8 cellular contexts compared by ENCODE assay signal in the genomic region with DNA sequence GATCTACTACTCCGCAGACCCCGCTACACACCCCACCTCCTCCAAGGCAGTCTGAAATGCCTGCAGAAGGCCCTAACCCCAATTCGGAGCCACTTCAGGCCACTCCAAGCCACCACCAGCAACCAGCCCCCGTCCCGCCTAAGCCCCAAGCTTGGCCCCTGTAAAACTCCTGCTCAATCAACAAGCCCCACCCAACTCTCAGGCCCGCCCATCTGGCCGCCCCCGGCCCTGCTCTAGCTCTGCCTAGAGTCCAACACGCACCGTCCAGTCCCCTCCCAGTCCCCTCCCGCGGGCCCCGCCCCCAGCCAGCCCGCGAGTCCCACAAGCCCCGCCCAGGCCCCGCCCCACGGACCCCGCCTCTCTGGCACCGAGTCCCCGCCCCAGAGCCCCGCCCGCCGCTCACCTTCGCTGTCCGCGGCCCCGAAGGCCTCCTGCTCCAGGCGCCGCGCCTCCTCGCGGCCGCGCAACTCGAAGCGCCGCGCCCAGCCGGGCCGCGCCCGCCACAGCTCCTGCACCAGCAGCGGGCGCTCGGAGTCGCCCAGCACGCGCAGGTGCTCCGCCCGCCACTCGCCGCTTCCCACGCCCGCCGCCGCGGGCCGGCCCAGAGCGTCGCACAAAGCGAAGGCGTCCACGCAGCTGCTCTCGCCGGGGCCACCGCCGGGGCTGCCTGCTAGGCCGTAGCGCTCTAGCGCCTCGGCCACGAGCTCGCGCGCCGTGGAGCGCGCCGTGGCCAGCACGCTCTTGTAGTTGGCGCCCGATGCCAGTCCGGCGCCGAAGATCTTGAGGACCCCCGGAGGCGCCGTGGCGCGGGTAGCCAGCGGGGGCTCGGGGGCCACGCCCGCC. TPM values are rescaled to one million over a fixed set of nuclear protein-coding genes. Genes with fewer than 3 reads are reported as not detected.
DNase-seq lines count a peak whose midpoint lies in the region; ATAC-seq and TF ChIP-seq lines count a peak whose summit lies in the region.

No MANE protein-coding gene starts in this region.

- H3K27ac ChIP-seq in heart right ventricle = peak overlapping the region; percentile 81 to 97 (median 94)
- H3K27ac ChIP-seq in transverse colon = peak overlapping the region; percentile 68 to 75 (median 69)

- in situ Hi-C loops in HAP-1 (cut with MboI; ENCODE audit: low sequenced_read_pairs) = no loop called here
- in situ Hi-C loops in transverse colon (cut with MboI; ENCODE audit: low pct_ligation_motif_present in 1 of 4, low pct_unique_long_range_greater_than_20kb in 1 of 4, low sequenced_read_pairs in 3 of 4) = no loop called here

- H3K9me3 ChIP-seq in HAP-1 = no peaks in the 10 kb centered on the region; the same call in 1 of the 2 replicates
- H3K9me3 ChIP-seq in adipocyte (ENCODE audit: control insufficient read depth, low read length) = no peaks in the 10 kb centered on the region
- H3K9me3 ChIP-seq in heart right ventricle = no peaks in the 10 kb centered on the region
- no peaks in the 10 kb centered on the region for H3K9me3 ChIP-seq in transverse colon

- H3K9ac ChIP-seq in adipocyte (ENCODE audit: low read length) = no peak overlapping the region

- ATAC-seq in heart right ventricle = peak; percentile 82 to 90 (median 86)

- H3K4me3 ChIP-seq in HAP-1 (peak overlapping the region; percentile 29), adipocyte (ENCODE audit: low read length) (no peak overlapping the region), heart right ventricle (peak overlapping the region; percentile 60 to 84 (median 71)), transverse colon (peak overlapping the region; percentile 32 to 60 (median 45))

- TF ChIP-seq POLR2A in transverse colon (IDR thresholded peaks at IDR 0.05) = no peak

- no peaks in the 10 kb centered on the region for H3K27me3 ChIP-seq in HAP-1 (ENCODE audit: low read depth)
- H3K27me3 ChIP-seq in adipocyte (replicated peaks; ENCODE audit: control insufficient read depth, insufficient read depth, low read length) = peaks cover 15% of the 10 kb centered on the region
- peaks cover 0 to 21% (median 0%) of the 10 kb centered on the region in 7 donors for H3K27me3 ChIP-seq in heart right ventricle
- peaks cover 20% of the 10 kb centered on the region for H3K27me3 ChIP-seq in transverse colon

- intact Hi-C loops in heart right ventricle (cut with DNase I) (loop anchor here in 5 of 10 donors (2.0 to 10.0 kb wide), 3 partner anchors 14 to 94 kb away; a partner anchor contains a TSS), posterior cingulate gyrus (cut with DNase I) (no loop called here), transverse colon (cut with DNase I; ENCODE audit: low total_unique reads) (loop anchor here (5.0 kb wide), 1 partner anchor 91 kb away; a partner anchor contains a TSS)

- TF ChIP-seq CTCF in heart right ventricle (IDR thresholded peaks at IDR 0.05) (peak in 8 of 9 donors; percentile 12 to 73 (median 36)), transverse colon (IDR thresholded peaks at IDR 0.05) (peak in 3 of 5 experiments; percentile 23 to 43 (median 37))

- H3K36me3 ChIP-seq in HAP-1 (replicated peaks) = no peaks in the 10 kb centered on the region
- H3K36me3 ChIP-seq in adipocyte (ENCODE audit: control insufficient read depth, insufficient read depth, low read length, severe bottlenecking) = no peaks in the 10 kb centered on the region
- peaks cover 0 to 24% (median 0%) of the 10 kb centered on the region in 9 donors for H3K36me3 ChIP-seq in heart right ventricle
- H3K36me3 ChIP-seq in transverse colon = no peaks in the 10 kb centered on the region

- DNase-seq in DMS79 treated with DMSO at 0.1 percent for 48 hours (lab: John Stamatoyannopoulos, UW) (peak; percentile 84), HAP-1 (ENCODE audit: low spot score in 2 of 2) (peak; percentile 90 to 100), NCI-H1105 treated with DMSO at 0.1 percent for 48 hours (lab: John Stamatoyannopoulos, UW) (peak; percentile 89), T follicular helper cell (ENCODE audit: low read depth) (peak; percentile 88), adipocyte (ENCODE audit: low read depth) (peak; percentile 83), heart right ventricle (peak; percentile 95 to 97), posterior cingulate gyrus (peak; percentile 73 to 98 (median 86)), transverse colon (peak; percentile 97)

- no peak for TF ChIP-seq EP300 in transverse colon (IDR thresholded peaks at IDR 0.05; ENCODE audit: low read depth)

- H3K4me1 ChIP-seq in HAP-1 (peaks cover 13% of the 10 kb centered on the region), adipocyte (ENCODE audit: control insufficient read depth, insufficient read depth, low read length) (no peaks in the 10 kb centered on the region), heart right ventricle (peaks cover 0 to 36% (median 19%) of the 10 kb centered on the region in 9 donors), transverse colon (peaks cover 0 to 30% (median 11%) of the 10 kb centered on the region in 4 donors)

- 1 to 2% methylated on average over 61 to 94 of the region's 95 CpGs for WGBS in heart right ventricle, 2 donors
- WGBS in transverse colon (ENCODE audit: low coverage in 1 of 2), 2 donors = 2% methylated on average over 42 of the region's 95 CpGs; no CpG with 5 or more reads in 1 of the 2 donors

RNA-seq across cellular contexts. Expression of a gene that starts 1.6 kb away (rescaled TPM):
- total RNA-seq in heart right ventricle (10 to 100 TPM; 13.6 to 23.5 (median 15.4) TPM), transverse colon (10 to 100 TPM in 2 of 4 donors, 1 to 10 TPM in 2; 3.0 to 11.1 (median 7.0) TPM)
- polyA plus RNA-seq in heart right ventricle = 10 to 100 TPM; 19.9 to 27.3 TPM

RNA-seq across cellular contexts. Expression of a gene that starts 7.9 kb away (rescaled TPM):
- under 1 TPM in 9 of 10 donors, not detected in 1; 0.12 to 0.95 (median 0.68) TPM for total RNA-seq in heart right ventricle
- polyA plus RNA-seq in heart right ventricle = 1 to 10 TPM in 1 of 2 donors, under 1 TPM in 1; 0.39 to 1.3 TPM
- not detected for total RNA-seq in transverse colon

RNA-seq across cellular contexts. Expression of a gene that starts 13.7 kb away (rescaled TPM):
- total RNA-seq in heart right ventricle (1 to 10 TPM; 1.8 to 5.7 (median 2.7) TPM), transverse colon (under 1 TPM; 0.27 to 1.00 (median 0.58) TPM)
- 1 to 10 TPM; 2.2 to 5.4 TPM for polyA plus RNA-seq in heart right ventricle

RNA-seq across cellular contexts. Expression of a gene that starts 16.5 kb away (rescaled TPM):
- total RNA-seq in heart right ventricle (not detected), transverse colon (not detected)
- polyA plus RNA-seq in heart right ventricle = not detected

RNA-seq across cellular contexts. Expression of a gene that starts 19.3 kb away (rescaled TPM):
- total RNA-seq in heart right ventricle (1 to 10 TPM; 1.9 to 7.5 (median 3.4) TPM), transverse colon (1 to 10 TPM in 2 of 4 donors, under 1 TPM in 1, not detected in 1; 0.55 to 2.2 (median 1.6) TPM)
- polyA plus RNA-seq in heart right ventricle = 1 to 10 TPM; 2.4 to 6.4 TPM
